1 cellular context compared by ENCODE assay signal in genomic region chr18:9965711-9966624, GRCh38.
TF ChIP-seq lines count a peak whose summit lies in the region.

No MANE protein-coding gene starts in this region.

TF ChIP-seq in K562, 482 proteins besides CTCF, POLR2A, EP300 and RAD21 (continued from another document):
- TF ChIP-seq CGGBP1 (CRISPR knock-in tag; IDR thresholded peaks at IDR 0.05) (no peak), HDAC1 (IDR thresholded peaks at IDR 0.05) (no peak), NFYB (IDR thresholded peaks at IDR 0.05; ENCODE audit: extremely low read depth, insufficient read length) (no peak), ESRRA (IDR thresholded peaks at IDR 0.05; ENCODE audit: borderline replicate concordance, low read depth) (peak; percentile 97; the same call in 1 of the 2 replicates), TEAD1 (CRISPR knock-in tag; IDR thresholded peaks at IDR 0.05) (peak in 1 of 2 experiments; percentile 78; a peak in 2 of 4 replicates), ETS2 (tag; IDR thresholded peaks at IDR 0.05; ENCODE audit: borderline replicate concordance, poor library complexity, severe bottlenecking) (peak; percentile 58), MCM7 (IDR thresholded peaks at IDR 0.05) (no peak), MCM2 (IDR thresholded peaks at IDR 0.05; ENCODE audit: low read depth) (no peak), MAZ (CRISPR knock-in tag; conservative IDR thresholded peaks at IDR 0.05 in 1 of 2, IDR thresholded peaks at IDR 0.05 in 1 of 2) (no peak), PHF20 (IDR thresholded peaks at IDR 0.05; ENCODE audit: partially characterized antibody) (no peak), TRIM24 (IDR thresholded peaks at IDR 0.05) (peak; percentile 20 to 30; a peak in 2 of 4 replicates), BRF1 (IDR thresholded peaks at IDR 0.05; ENCODE audit: borderline replicate concordance, extremely low read depth, insufficient read length) (no peak), ZNF778 (CRISPR knock-in tag; IDR thresholded peaks at IDR 0.05) (no peak), MAFG (tag; conservative IDR thresholded peaks at IDR 0.05) (no peak), FOXA3 (CRISPR knock-in tag; conservative IDR thresholded peaks at IDR 0.05 in 1 of 2, IDR thresholded peaks at IDR 0.05 in 1 of 2) (peak in 1 of 2 experiments; percentile 68; a peak in 2 of 4 replicates), VEZF1 (CRISPR knock-in tag; IDR thresholded peaks at IDR 0.05) (peak; percentile 87), E2F6 (IDR thresholded peaks at IDR 0.05; ENCODE audit: borderline replicate concordance in 1 of 2, extremely low read depth in 1 of 2, insufficient read depth in 1 of 2, insufficient read length in 1 of 2, low read depth in 1 of 2, low read length in 1 of 2, poor library complexity in 1 of 2, severe bottlenecking in 1 of 2) (no peak), BRD4 (IDR thresholded peaks at IDR 0.05) (no peak), EHMT2 (IDR thresholded peaks at IDR 0.05) (no peak), ELK1 (CRISPR knock-in tag; IDR thresholded peaks at IDR 0.05) (no peak), TEAD4 (IDR thresholded peaks at IDR 0.05; ENCODE audit: low read length) (peak; percentile 51; the same call in 1 of the 2 replicates), TEAD4 (CRISPR knock-in tag; IDR thresholded peaks at IDR 0.05; ENCODE audit: borderline replicate concordance) (no peak), HMG20A (CRISPR knock-in tag; conservative IDR thresholded peaks at IDR 0.05) (0 out of 2 replicates have a peak, but pooled peaks have one; percentile 64), MTA1 (IDR thresholded peaks at IDR 0.05; ENCODE audit: borderline replicate concordance) (no peak), RCOR1 (IDR thresholded peaks at IDR 0.05; ENCODE audit: borderline replicate concordance in 1 of 2, low read depth in 2 of 2, low read length in 2 of 2) (peak in 1 of 2 experiments; percentile 81; a peak in 2 of 4 replicates), SFPQ (IDR thresholded peaks at IDR 0.05; ENCODE audit: low read depth, low read length) (no peak), TFE3 (CRISPR knock-in tag; IDR thresholded peaks at IDR 0.05) (no peak), HDGF (IDR thresholded peaks at IDR 0.05) (no peak), ARID1B (IDR thresholded peaks at IDR 0.05) (peak; percentile 60), ZFPM2 (CRISPR knock-in tag; IDR thresholded peaks at IDR 0.05) (no peak), TAL1 (IDR thresholded peaks at IDR 0.05) (no peak), ZNF318 (IDR thresholded peaks at IDR 0.05; ENCODE audit: borderline replicate concordance in 1 of 2, low read depth in 1 of 2) (no peak), ATF3 (IDR thresholded peaks at IDR 0.05) (peak; percentile 62; the same call in 1 of the 2 replicates), ATF3 (CRISPR knock-in tag; conservative IDR thresholded peaks at IDR 0.05) (no peak), POLR3G (IDR thresholded peaks at IDR 0.05; ENCODE audit: extremely low read depth, insufficient read length, insufficient replicate concordance) (no peak), CCAR2 (IDR thresholded peaks at IDR 0.05; ENCODE audit: low read depth, low read length) (no peak), BACH1 (tag; IDR thresholded peaks at IDR 0.05) (no peak), MXI1 (IDR thresholded peaks at IDR 0.05; ENCODE audit: low read depth, low read length) (no peak), DPF2 (IDR thresholded peaks at IDR 0.05) (peak; percentile 57; the same call in 1 of the 2 replicates), ZEB2 (IDR thresholded peaks at IDR 0.05) (peak; percentile 72), GABPA (tag; conservative IDR thresholded peaks at IDR 0.05; ENCODE audit: low read depth) (peak; percentile 54), CEBPG (CRISPR knock-in tag; IDR thresholded peaks at IDR 0.05) (no peak), CEBPG (tag; conservative IDR thresholded peaks at IDR 0.05 in 1 of 2, IDR thresholded peaks at IDR 0.05 in 1 of 2) (peak; percentile 29 to 81; a peak in 3 of 4 replicates), SPI1 (IDR thresholded peaks at IDR 0.05; ENCODE audit: borderline replicate concordance, low read depth, low read length) (no peak)
